ENCODE assay signal across 1 cellular context in genomic region chr1:233294991-233295774, GRCh38.
TF ChIP-seq lines count a peak whose summit lies in the region.

TSS of gene PCNX2 (minus strand) at chr1:233295725. CDS start at chr1:233295478, 247 bp downstream.

TF ChIP-seq in HEK293, 187 proteins besides CTCF, POLR2A, EP300 and RAD21 (continued from another document and continues in another):
- TF ChIP-seq ZBTB10 (tag by site-specific recombination; IDR thresholded peaks at IDR 0.05) (peak; percentile 82; the same call in 1 of the 2 replicates), YY2 (tag by site-specific recombination; IDR thresholded peaks at IDR 0.05) (peak; percentile 58; the same call in 1 of the 2 replicates), ZFP3 (tag by site-specific recombination; IDR thresholded peaks at IDR 0.05; ENCODE audit: low read depth) (no peak), ZNF514 (tag by site-specific recombination; IDR thresholded peaks at IDR 0.05) (no peak), EGR2 (tag by site-specific recombination; IDR thresholded peaks at IDR 0.05; ENCODE audit: low read depth) (peak; percentile 68), ZNF660 (tag by site-specific recombination; IDR thresholded peaks at IDR 0.05) (peak; percentile 83), ZNF211 (tag by site-specific recombination; IDR thresholded peaks at IDR 0.05; ENCODE audit: low read depth) (no peak), ZNF830 (tag by site-specific recombination; IDR thresholded peaks at IDR 0.05; ENCODE audit: low read depth) (no peak), TSHZ1 (tag by site-specific recombination; IDR thresholded peaks at IDR 0.05; ENCODE audit: borderline replicate concordance) (no peak), ZNF184 (tag by site-specific recombination; IDR thresholded peaks at IDR 0.05) (peak; percentile 73; the same call in 1 of the 2 replicates), ZNF692 (tag by site-specific recombination; IDR thresholded peaks at IDR 0.05) (peak; percentile 10; the same call in 1 of the 2 replicates), ZSCAN30 (tag by site-specific recombination; IDR thresholded peaks at IDR 0.05) (peak; percentile 78; the same call in 1 of the 2 replicates), SP3 (tag by site-specific recombination; IDR thresholded peaks at IDR 0.05) (no peak), PRDM10 (tag by site-specific recombination; IDR thresholded peaks at IDR 0.05) (peak; percentile 95), ZNF223 (tag by site-specific recombination; IDR thresholded peaks at IDR 0.05) (no peak), ZNF76 (tag by site-specific recombination; IDR thresholded peaks at IDR 0.05; ENCODE audit: borderline replicate concordance, low read depth) (peak; percentile 64), ZNF626 (tag by site-specific recombination; IDR thresholded peaks at IDR 0.05) (0 out of 2 replicates have a peak, but pooled peaks have one; percentile 65), ZNF549 (tag by site-specific recombination; IDR thresholded peaks at IDR 0.05) (no peak), ZBTB48 (tag by site-specific recombination; IDR thresholded peaks at IDR 0.05) (peak; percentile 83), ZNF174 (tag by site-specific recombination; IDR thresholded peaks at IDR 0.05) (no peak), ZNF248 (tag by site-specific recombination; IDR thresholded peaks at IDR 0.05) (no peak), OSR2 (tag by site-specific recombination; IDR thresholded peaks at IDR 0.05) (0 out of 2 replicates have a peak, but pooled peaks have one; percentile 5), ZNF394 (tag by site-specific recombination; IDR thresholded peaks at IDR 0.05; ENCODE audit: borderline replicate concordance) (peak; percentile 48; the same call in 1 of the 2 replicates), PATZ1 (tag by site-specific recombination; IDR thresholded peaks at IDR 0.05) (peak; percentile 97), ZNF792 (tag by site-specific recombination; IDR thresholded peaks at IDR 0.05) (no peak), ZNF2 (tag by site-specific recombination; IDR thresholded peaks at IDR 0.05) (peak; percentile 77), ZNF341 (tag by site-specific recombination; IDR thresholded peaks at IDR 0.05; ENCODE audit: low read depth) (peak; percentile 87), ZNF530 (tag by site-specific recombination; IDR thresholded peaks at IDR 0.05; ENCODE audit: low read depth) (peak; percentile 85; the same call in 1 of the 2 replicates), BCL6B (tag by site-specific recombination; IDR thresholded peaks at IDR 0.05) (no peak), FEZF1 (tag by site-specific recombination; IDR thresholded peaks at IDR 0.05) (no peak), PRDM1 (tag by site-specific recombination; IDR thresholded peaks at IDR 0.05) (peak; percentile 98), ZNF10 (tag by site-specific recombination; IDR thresholded peaks at IDR 0.05) (peak; percentile 75), ZNF677 (tag by site-specific recombination; IDR thresholded peaks at IDR 0.05) (peak; percentile 52), IKZF3 (tag by site-specific recombination; IDR thresholded peaks at IDR 0.05) (peak; percentile 83), TRIM28 (IDR thresholded peaks at IDR 0.05; ENCODE audit: borderline replicate concordance, low read length) (no peak), ZNF501 (tag by site-specific recombination; IDR thresholded peaks at IDR 0.05) (peak; percentile 57; the same call in 1 of the 2 replicates), ZNF658 (tag by site-specific recombination; IDR thresholded peaks at IDR 0.05) (no peak), MZF1 (tag by site-specific recombination; IDR thresholded peaks at IDR 0.05; ENCODE audit: borderline replicate concordance) (peak; percentile 75), ZNF423 (tag by site-specific recombination; IDR thresholded peaks at IDR 0.05) (peak; percentile 40; the same call in 1 of the 2 replicates), ZNF140 (tag by site-specific recombination; IDR thresholded peaks at IDR 0.05) (no peak), ZNF843 (tag by site-specific recombination; IDR thresholded peaks at IDR 0.05) (no peak), ZNF366 (tag by site-specific recombination; conservative IDR thresholded peaks at IDR 0.05) (peak; percentile 92), ZNF24 (tag by site-specific recombination; IDR thresholded peaks at IDR 0.05) (peak; percentile 73), SCRT2 (tag by site-specific recombination; IDR thresholded peaks at IDR 0.05) (peak; percentile 86), ZIC2 (tag by site-specific recombination; IDR thresholded peaks at IDR 0.05) (peak; percentile 78), ZNF202 (tag by site-specific recombination; IDR thresholded peaks at IDR 0.05; ENCODE audit: borderline replicate concordance) (no peak), BCL11B (tag by site-specific recombination; IDR thresholded peaks at IDR 0.05; ENCODE audit: low read depth) (no peak), ZNF610 (tag by site-specific recombination; IDR thresholded peaks at IDR 0.05; ENCODE audit: borderline replicate concordance) (no peak), ZFHX2 (tag by site-specific recombination; conservative IDR thresholded peaks at IDR 0.05) (peak; percentile 43), ZBTB17 (tag by site-specific recombination; IDR thresholded peaks at IDR 0.05) (peak; percentile 88), ZEB2 (tag by site-specific recombination; IDR thresholded peaks at IDR 0.05) (peak; percentile 84), ZXDB (tag by site-specific recombination; IDR thresholded peaks at IDR 0.05) (peak; percentile 69), ZBTB44 (tag by site-specific recombination; IDR thresholded peaks at IDR 0.05) (peak; percentile 70), ZBTB20 (tag by site-specific recombination; IDR thresholded peaks at IDR 0.05) (peak; percentile 88), SP7 (tag by site-specific recombination; IDR thresholded peaks at IDR 0.05) (peak; percentile 84)
